8 cellular contexts compared by ENCODE assay signal in genomic region chr9:71604197-71605063, GRCh38.
DNase-seq lines count a peak whose midpoint lies in the region; ATAC-seq lines count a peak whose summit lies in the region.

No MANE protein-coding gene starts in this region.

- H3K27ac Mint-ChIP-seq in natural killer cell treated with Interleukin-12 subunit alpha and Interleukin-12 subunit beta and Interleukin-15 and Interleukin-18, amount 100 ng/mL, for 72 hours = no peak overlapping the region

- DNase-seq in Ammon's horn (ENCODE audit: low spot score) (peak; percentile 61), NK-92 (lab: John Stamatoyannopoulos, UW; ENCODE audit: unreplicated experiment) (peak; percentile 26)
- DNase-seq in activated CD8-positive, alpha-beta memory T cell treated with anti-CD3 and anti-CD28 coated beads, Interleukin-2, amount 50 U/mL, for 4 hours = peak; percentile 82
- peak; percentile 84 for DNase-seq in natural killer cell treated with Interleukin-12 subunit alpha and Interleukin-12 subunit beta and Interleukin-15 and Interleukin-18, amount 100 ng/mL, for 72 hours (ENCODE audit: low spot score)
- DNase-seq in stimulated activated naive CD4-positive, alpha-beta T cell treated with Interleukin-2 at 50 U/mL for 16 hours (lab: John Stamatoyannopoulos, UW) = peak; percentile 74

- peak; percentile 90 for ATAC-seq in GM18909 (IDR thresholded peaks at IDR 0.05; ENCODE audit: poor library complexity, unreplicated experiment)
- peak; percentile 93 for ATAC-seq in HG03432 (IDR thresholded peaks at IDR 0.05; ENCODE audit: unreplicated experiment)
- ATAC-seq in esophagus mucosa = peak; percentile 64
- ATAC-seq in natural killer cell treated with Interleukin-12 subunit alpha and Interleukin-12 subunit beta and Interleukin-15 and Interleukin-18, amount 100 ng/mL, for 72 hours = peak; percentile 70 to 78

- H3K27me3 Mint-ChIP-seq in natural killer cell treated with Interleukin-12 subunit alpha and Interleukin-12 subunit beta and Interleukin-15 and Interleukin-18, amount 100 ng/mL, for 72 hours = no peaks in the 10 kb centered on the region

- H3K4me3 Mint-ChIP-seq in natural killer cell treated with Interleukin-12 subunit alpha and Interleukin-12 subunit beta and Interleukin-15 and Interleukin-18, amount 100 ng/mL, for 72 hours = no peak overlapping the region

- H3K4me1 Mint-ChIP-seq in natural killer cell treated with Interleukin-12 subunit alpha and Interleukin-12 subunit beta and Interleukin-15 and Interleukin-18, amount 100 ng/mL, for 72 hours (ENCODE audit: low read depth in 2 of 2) = no peaks in the 10 kb centered on the region

- no peaks in the 10 kb centered on the region for H3K9me3 Mint-ChIP-seq in natural killer cell treated with Interleukin-12 subunit alpha and Interleukin-12 subunit beta and Interleukin-15 and Interleukin-18, amount 100 ng/mL, for 72 hours

- H3K36me3 Mint-ChIP-seq in natural killer cell treated with Interleukin-12 subunit alpha and Interleukin-12 subunit beta and Interleukin-15 and Interleukin-18, amount 100 ng/mL, for 72 hours = no peaks in the 10 kb centered on the region

Comparison
In these comparisons a context has a peak if more than half of its experiments do, and no peak if none do; other contexts are left out.
1. Peak in every context shown above with its lines: DNase-seq and ATAC-seq.
2. DNase-seq: peak in every context shown above with its lines; median percentile 84 in natural killer cell treated with Interleukin-12 subunit alpha and Interleukin-12 subunit beta and Interleukin-15 and Interleukin-18, amount 100 ng/mL, for 72 hours; 82 in activated CD8-positive, alpha-beta memory T cell treated with anti-CD3 and anti-CD28 coated beads, Interleukin-2, amount 50 U/mL, for 4 hours; 74 in stimulated activated naive CD4-positive, alpha-beta T cell treated with Interleukin-2 at 50 U/mL for 16 hours; 61 in Ammon's horn; 26 in NK-92.